Comparison of ENCODE assay signal across 24 cellular contexts in genomic region chr11:129885381-129885780, GRCh38.
"Had no signal": no experiment of that assay in that cellular context is flagged by ENCODE, and none has a peak within 500 bp of the region (broad histone marks: within the 10 kb centered on the region; RNA-seq: fewer than 3 reads in every experiment).

No MANE protein-coding gene starts in this region.

- H3K4me3 ChIP-seq: coronary artery, dorsolateral prefrontal cortex, esophagus muscularis mucosa, esophagus squamous epithelium, gastrocnemius medialis, gastroesophageal sphincter, heart left ventricle, heart right ventricle, hepatocyte had no signal

- H3K9me3 ChIP-seq: esophagus muscularis mucosa, esophagus squamous epithelium, gastrocnemius medialis, gastroesophageal sphincter, heart left ventricle, heart right ventricle had no signal

- H3K27me3 ChIP-seq: dorsolateral prefrontal cortex, esophagus muscularis mucosa, esophagus squamous epithelium, foreskin keratinocyte, gastrocnemius medialis, gastroesophageal sphincter, heart left ventricle, heart right ventricle, hepatocyte had no signal

- H3K27ac ChIP-seq: coronary artery, dorsolateral prefrontal cortex, epithelial cell of prostate, esophagus muscularis mucosa, esophagus squamous epithelium, foreskin keratinocyte, gastrocnemius medialis, gastroesophageal sphincter, heart left ventricle, heart right ventricle, hepatocyte had no signal

- H3K4me2 ChIP-seq: hepatocyte had no signal

- ATAC-seq: effector memory CD8-positive, alpha-beta T cell; esophagus mucosa; foreskin keratinocyte; gastrocnemius medialis; gastroesophageal sphincter; heart left ventricle; heart right ventricle had no signal

- H3K4me1 ChIP-seq: esophagus muscularis mucosa, esophagus squamous epithelium, foreskin keratinocyte, gastrocnemius medialis, gastroesophageal sphincter, heart left ventricle, heart right ventricle had no signal

- DNase-seq: cortex of kidney; dermis blood vessel endothelial cell; dorsolateral prefrontal cortex; effector CD4-positive, alpha-beta T cell; effector CD8-positive, alpha-beta T cell; effector memory CD4-positive, alpha-beta T cell; effector memory CD8-positive, alpha-beta T cell; endodermal cell; erythroblast; esophagus squamous epithelium; foreskin fibroblast; foreskin keratinocyte; foreskin melanocyte; gastrocnemius medialis; glutamatergic neuron; head of caudate nucleus; heart left ventricle; heart right ventricle had no signal

- H2AFZ ChIP-seq: hepatocyte had no signal
